In the genomic region with DNA sequence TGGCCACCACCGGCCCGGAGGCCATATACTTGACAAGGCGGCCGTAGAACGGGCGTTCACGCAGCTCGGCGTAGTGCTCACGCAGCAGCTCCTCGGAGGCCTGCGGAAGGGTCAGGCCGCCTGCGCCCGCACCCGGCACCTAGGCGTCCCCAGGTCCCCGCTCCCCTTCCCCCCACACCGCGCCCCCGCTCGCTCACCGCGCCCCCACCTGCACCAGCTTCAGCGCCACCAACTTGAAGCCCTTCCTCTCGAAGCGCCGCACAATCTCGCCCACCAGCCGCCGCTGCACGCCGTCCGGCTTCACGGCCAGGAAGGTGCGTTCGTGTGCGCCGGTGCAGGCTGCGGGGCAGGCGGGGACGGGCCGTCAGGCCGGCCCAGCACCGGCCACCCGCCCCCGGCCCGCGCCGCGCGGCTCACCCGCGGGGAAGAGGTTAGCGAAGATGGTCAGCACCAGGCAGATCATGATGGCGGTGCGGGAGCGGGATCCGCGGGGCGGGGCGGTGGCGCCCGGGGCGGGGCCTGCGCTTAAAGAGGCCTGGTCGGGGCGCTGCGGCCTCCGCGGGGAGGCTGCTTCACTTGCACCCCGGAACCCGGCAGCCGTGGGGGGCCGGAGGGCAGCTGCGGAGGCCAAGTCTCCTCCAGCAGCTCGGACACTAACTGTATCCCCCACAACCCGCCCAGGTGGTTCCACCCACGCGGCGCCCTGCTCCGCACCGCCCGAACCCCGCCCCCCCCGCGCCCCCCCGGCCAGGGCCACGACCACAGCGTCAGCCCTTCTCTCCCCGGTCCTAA, we compare ENCODE assay signal across 8 cellular contexts. TPM values are rescaled to one million over a fixed set of nuclear protein-coding genes. Genes with fewer than 3 reads are reported as not detected.
DNase-seq lines count a peak whose midpoint lies in the region; FAIRE-seq and TF ChIP-seq lines count a peak whose summit lies in the region.

A gene (minus strand): TSS at position 472 of the 792 bp plus-strand sequence. CDS start 9 bp downstream, at position 463.

- H3K27ac ChIP-seq in KMS-11 (peak within 1 kb of the TSS; percentile 82), VCaP (peak within 1 kb of the TSS; percentile 88)

- POLR2A ChIA-PET in GM10248 (lab: Yijun Ruan, JAX): interaction anchor here (2.4 kb wide), 1 partner anchor 12 kb away, joined by 11 read pairs; a partner anchor contains a TSS
- POLR2A ChIA-PET in MCF 10A (lab: Yijun Ruan, JAX): interaction anchor here (0.6 to 7.7 kb wide), 11 partner anchors 10 to 161 kb away, joined by 3 to 137 read pairs (median 18); a partner anchor contains a TSS

- intact Hi-C loops in MCF 10A (cut with micrococcal nuclease): loop anchor here (1.0 to 2.0 kb wide), 2 partner anchors 26 to 64 kb away; no protein-coding TSS in a partner anchor

- H3K27me3 ChIP-seq in KMS-11 (ENCODE audit: insufficient read depth, low read depth) (no peaks in the 10 kb centered on the region), skeletal muscle satellite cell (ENCODE audit: control insufficient read depth, insufficient read depth, low read length) (no peaks in the 10 kb centered on the region)

- peak within 1 kb of the TSS; percentile 41; the same call in 1 of the 2 replicates for H2AFZ ChIP-seq in KMS-11 (ENCODE audit: low read depth)

- no TSS peak for BruUV-seq in MCF 10A (replicated peaks; lab: Mats Ljungman, UMichigan)

- no peaks in the 10 kb centered on the region for H4K20me1 ChIP-seq in KMS-11 (ENCODE audit: insufficient read depth)

- H3K4me3 Mint-ChIP-seq in MCF 10A (ENCODE audit: unreplicated experiment): peak within 1 kb of the TSS; percentile 80

- no peaks in the 10 kb centered on the region for H3K27me3 Mint-ChIP-seq in MCF 10A (ENCODE audit: insufficient read depth, unreplicated experiment)

- no peak within 1 kb of the TSS for H3K4me3 ChIP-seq in KMS-11 (IDR thresholded peaks at IDR 0.05; ENCODE audit: insufficient read depth, low read depth, low read length)
- peak within 1 kb of the TSS; percentile 98 for H3K4me3 ChIP-seq in iPS-18c (ENCODE audit: insufficient read depth, low read depth, low read length)
- peak within 1 kb of the TSS; percentile 92 for H3K4me3 ChIP-seq in skeletal muscle satellite cell (ENCODE audit: low read length)

- peak within 1 kb of the TSS; percentile 89 for H3K9ac ChIP-seq in KMS-11
- peak within 1 kb of the TSS; percentile 98 for H3K9ac ChIP-seq in skeletal muscle satellite cell (ENCODE audit: low read depth, low read length)

- DNase-seq in GM10248 (ENCODE audit: extremely low spot score) (peak; percentile 88), MCF 10A (ENCODE audit: unreplicated experiment) (peak; percentile 66), NCI-H1694 treated with DMSO at 0.1 percent for 48 hours (lab: John Stamatoyannopoulos, UW) (no peak), RCC 7860 (ENCODE audit: low spot score) (no peak)

- peak within 1 kb of the TSS; percentile 91 for H3K4me2 ChIP-seq in KMS-11
- H3K4me2 ChIP-seq in skeletal muscle satellite cell (ENCODE audit: low read length): peak within 1 kb of the TSS; percentile 85

- peaks cover 19% of the 10 kb centered on the region for H3K4me1 ChIP-seq in KMS-11 (ENCODE audit: low read depth, poor library complexity, severe bottlenecking)
- peaks cover 32% of the 10 kb centered on the region for H3K4me1 ChIP-seq in skeletal muscle satellite cell (ENCODE audit: control insufficient read depth, insufficient read depth, low read length)

- CTCF ChIA-PET in GM10248 (lab: Yijun Ruan, JAX) (interaction anchor here (0.8 to 2.7 kb wide), 3 partner anchors 11 to 66 kb away, joined by 4 to 15 read pairs (median 9); a partner anchor contains a TSS), MCF 10A (lab: Yijun Ruan, JAX) (interaction anchor here (0.7 to 1.4 kb wide), 3 partner anchors 25 to 87 kb away, joined by 3 to 6 read pairs (median 4); no protein-coding TSS in a partner anchor)

- H3K79me2 ChIP-seq in KMS-11 (ENCODE audit: insufficient read depth, low read depth): peaks cover 41% of the 10 kb centered on the region

- peaks cover 7% of the 10 kb centered on the region for H3K4me1 Mint-ChIP-seq in MCF 10A (ENCODE audit: insufficient read depth, unreplicated experiment)

- TF ChIP-seq CTCF in GM10248 (IDR thresholded peaks at IDR 0.05; ENCODE audit: control extremely low read depth, extremely low read depth, low read depth, missing control alignments) (no peak), KMS-11 (conservative IDR thresholded peaks at IDR 0.05; ENCODE audit: low read depth, low read length) (no peak), VCaP (conservative IDR thresholded peaks at IDR 0.05) (no peak), MCF 10A (IDR thresholded peaks at IDR 0.05; ENCODE audit: unreplicated experiment) (no peak)

- H3K9me3 Mint-ChIP-seq in MCF 10A (ENCODE audit: unreplicated experiment): no peaks in the 10 kb centered on the region

- H3K9me3 ChIP-seq in iPS-18c (ENCODE audit: control insufficient read depth, insufficient read depth, low read length) (no peaks in the 10 kb centered on the region), skeletal muscle satellite cell (replicated peaks; ENCODE audit: low read length) (no peaks in the 10 kb centered on the region)

- H3K36me3 Mint-ChIP-seq in MCF 10A (ENCODE audit: insufficient read depth, unreplicated experiment): peaks cover 58% of the 10 kb centered on the region

- FAIRE-seq in RCC 7860 (lab: Jason Lieb, UNC): no peak

- H3K36me3 ChIP-seq in KMS-11 (ENCODE audit: insufficient read depth) (no peaks in the 10 kb centered on the region), skeletal muscle satellite cell (ENCODE audit: insufficient read depth, low read length) (peaks cover 42% of the 10 kb centered on the region)

- peak within 1 kb of the TSS; percentile 80 for H3K27ac Mint-ChIP-seq in MCF 10A (ENCODE audit: low read depth, unreplicated experiment)

RNA-seq across cellular contexts. Expression of the gene that starts here (rescaled TPM):
- 44.0 and 44.8 TPM in 2 replicates for total RNA-seq in MCF 10A (2022)
- total RNA-seq in skeletal muscle satellite cell (2012; rRNA removed): 45.1 and 50.2 TPM in 2 replicates

Comparison
In these comparisons a context has a peak if more than half of its experiments do, and no peak if none do; other contexts are left out.
1. DNase-seq: peak in GM10248 (single experiment) and MCF 10A (single experiment); none in NCI-H1694 treated with DMSO at 0.1 percent for 48 hours (single experiment) and RCC 7860 (single experiment).